ENCODE assay signal across 13 cellular contexts in genomic region chr7:36288501-36288900, GRCh38.
DNase-seq lines count a peak whose midpoint lies in the region; ATAC-seq and TF ChIP-seq lines count a peak whose summit lies in the region.
"Had no signal": no experiment of that assay in that cellular context is flagged by ENCODE, and none has a peak within 500 bp of the region (broad histone marks: within the 10 kb centered on the region; RNA-seq: fewer than 3 reads in every experiment).

No MANE protein-coding gene starts in this region.

- no peak for ATAC-seq in gastrocnemius medialis
- ATAC-seq in SK-N-SH treated with all-trans-retinoic acid at 6 μM for 48 hours, result no peak
- ATAC-seq in HG03196 (IDR thresholded peaks at IDR 0.05; ENCODE audit: unreplicated experiment), result no peak

- no peaks in the 10 kb centered on the region for H3K9me2 ChIP-seq in hepatocyte (replicated peaks; ENCODE audit: insufficient read depth)

- no peaks in the 10 kb centered on the region for H4K20me1 ChIP-seq in hepatocyte (ENCODE audit: insufficient read depth, poor library complexity, severe bottlenecking)

- intact Hi-C loops in Calu3 (cut with micrococcal nuclease; ENCODE audit: unreplicated experiment) (no loop called here), gastrocnemius medialis (cut with DNase I; ENCODE audit: low total_unique reads) (no loop called here)
- intact Hi-C loops in activated T-helper 1 cell treated with anti-CD3 and anti-CD28 coated beads, Interleukin-12 subunit alpha, Interleukin-12 subunit beta, Interleukin-2, Interleukin-4 antibody, amounts not matched to agents 30 ng/mL and 10 ng/mL and 1 ng/mL, durations not matched to agents 14 hours and 24 hours and 36 hours (cut with micrococcal nuclease), result loop anchor here (5.0 to 10.0 kb wide), 4 partner anchors 81 to 594 kb away; partner anchors contain the start of genes HERPUD2 and SEPTIN7

- POLR2A ChIA-PET in activated CD4-positive, alpha-beta T cell treated with anti-CD3 and anti-CD28 coated beads, Interleukin-2, amount 10 ng/mL, durations not matched to agents 7 days and 5 days (lab: Charles Lee), result no interaction called here

- no peak overlapping the region for H3K4me3 ChIP-seq in gastrocnemius medialis
- no peak overlapping the region for H3K4me3 ChIP-seq in hepatocyte
- H3K4me3 ChIP-seq: colonic mucosa, MG63, SK-N-MC had no signal

- TF ChIP-seq POLR2A in gastrocnemius medialis (IDR thresholded peaks at IDR 0.05), result no peak

- H2AFZ ChIP-seq in hepatocyte, result no peak overlapping the region

- H3K27me3 Mint-ChIP-seq in activated CD4-positive, alpha-beta T cell treated with anti-CD3 and anti-CD28 coated beads, Interleukin-2, amount 10 ng/mL, durations not matched to agents 7 days and 5 days, result no peaks in the 10 kb centered on the region
- H3K27me3 Mint-ChIP-seq in Calu3 (ENCODE audit: unreplicated experiment), result no peaks in the 10 kb centered on the region
- no peaks in the 10 kb centered on the region for H3K27me3 Mint-ChIP-seq in activated T-helper 1 cell treated with anti-CD3 and anti-CD28 coated beads, Interleukin-12 subunit alpha, Interleukin-12 subunit beta, Interleukin-2, Interleukin-4 antibody, amounts not matched to agents 30 ng/mL and 10 ng/mL and 1 ng/mL, durations not matched to agents 14 hours and 24 hours and 36 hours (ENCODE audit: insufficient read depth)

- TF ChIP-seq CTCF in Calu3 (IDR thresholded peaks at IDR 0.05; ENCODE audit: unreplicated experiment), result no peak
- no peak for TF ChIP-seq CTCF in gastrocnemius medialis (IDR thresholded peaks at IDR 0.05 in 4 of 5, conservative IDR thresholded peaks at IDR 0.05 in 1 of 5)
- TF ChIP-seq CTCF in hepatocyte (IDR thresholded peaks at IDR 0.05; ENCODE audit: poor library complexity), result no peak

- peak overlapping the region; percentile 86 to 96 (median 94) for H3K27ac ChIP-seq in gastrocnemius medialis
- H3K27ac ChIP-seq in hepatocyte, result no peak overlapping the region
- H3K27ac ChIP-seq: SK-N-MC had no signal

- H3K79me2 ChIP-seq in hepatocyte, result no peaks in the 10 kb centered on the region

- no peaks in the 10 kb centered on the region for H3K9me3 ChIP-seq in gastrocnemius medialis
- no peaks in the 10 kb centered on the region for H3K9me3 ChIP-seq in hepatocyte (ENCODE audit: low read depth)
- H3K9me3 ChIP-seq: colonic mucosa, MG63 had no signal

- no peaks in the 10 kb centered on the region for H3K9me3 Mint-ChIP-seq in activated CD4-positive, alpha-beta T cell treated with anti-CD3 and anti-CD28 coated beads, Interleukin-2, amount 10 ng/mL, durations not matched to agents 7 days and 5 days
- H3K9me3 Mint-ChIP-seq in Calu3 (ENCODE audit: low read depth, unreplicated experiment), result no peaks in the 10 kb centered on the region
- H3K9me3 Mint-ChIP-seq in activated T-helper 1 cell treated with anti-CD3 and anti-CD28 coated beads, Interleukin-12 subunit alpha, Interleukin-12 subunit beta, Interleukin-2, Interleukin-4 antibody, amounts not matched to agents 30 ng/mL and 10 ng/mL and 1 ng/mL, durations not matched to agents 14 hours and 24 hours and 36 hours, result no peaks in the 10 kb centered on the region

- H3K4me1 ChIP-seq in gastrocnemius medialis (peaks cover 78 to 90% of the 10 kb centered on the region in 2 donors), hepatocyte (ENCODE audit: insufficient read depth) (peaks cover 21% of the 10 kb centered on the region)

- peaks cover 15% of the 10 kb centered on the region for H3K36me3 Mint-ChIP-seq in activated CD4-positive, alpha-beta T cell treated with anti-CD3 and anti-CD28 coated beads, Interleukin-2, amount 10 ng/mL, durations not matched to agents 7 days and 5 days (ENCODE audit: low read depth)
- H3K36me3 Mint-ChIP-seq in Calu3 (ENCODE audit: insufficient read depth, unreplicated experiment), result peaks cover 71% of the 10 kb centered on the region
- peaks cover 3% of the 10 kb centered on the region for H3K36me3 Mint-ChIP-seq in activated T-helper 1 cell treated with anti-CD3 and anti-CD28 coated beads, Interleukin-12 subunit alpha, Interleukin-12 subunit beta, Interleukin-2, Interleukin-4 antibody, amounts not matched to agents 30 ng/mL and 10 ng/mL and 1 ng/mL, durations not matched to agents 14 hours and 24 hours and 36 hours (ENCODE audit: low read depth)

- in situ Hi-C loops in gastrocnemius medialis (cut with MboI; ENCODE audit: low sequenced_read_pairs in 4 of 4), result loop anchor here in 2 of 4 donors (10.0 to 25.0 kb wide), 2 partner anchors 84 to 126 kb away; partner anchors contain the start of gene EEPD1 (in 2 of the 2)

- CTCF ChIA-PET in activated CD4-positive, alpha-beta T cell treated with anti-CD3 and anti-CD28 coated beads, Interleukin-2, amount 10 ng/mL, durations not matched to agents 7 days and 5 days (lab: Charles Lee), result interaction anchor here (0.8 to 3.7 kb wide), 5 partner anchors 8 to 382 kb away, joined by 3 to 11 read pairs (median 3); no protein-coding TSS in a partner anchor
- CTCF ChIA-PET in Calu3 (lab: Charles Lee), result interaction anchor here (3.1 kb wide), 1 partner anchor 12 kb away, joined by 12 read pairs; no protein-coding TSS in a partner anchor

- no TSS peak for BruUV-seq in Calu3 (replicated peaks; lab: Mats Ljungman, UMichigan)

- peak overlapping the region; percentile 73 for H3K4me3 Mint-ChIP-seq in activated CD4-positive, alpha-beta T cell treated with anti-CD3 and anti-CD28 coated beads, Interleukin-2, amount 10 ng/mL, durations not matched to agents 7 days and 5 days
- peak overlapping the region; percentile 43 for H3K4me3 Mint-ChIP-seq in Calu3 (ENCODE audit: low read depth, unreplicated experiment)
- peak overlapping the region; percentile 77 for H3K4me3 Mint-ChIP-seq in activated T-helper 1 cell treated with anti-CD3 and anti-CD28 coated beads, Interleukin-12 subunit alpha, Interleukin-12 subunit beta, Interleukin-2, Interleukin-4 antibody, amounts not matched to agents 30 ng/mL and 10 ng/mL and 1 ng/mL, durations not matched to agents 14 hours and 24 hours and 36 hours

- no peak for DNase-seq in activated CD4-positive, alpha-beta T cell treated with anti-CD3 and anti-CD28 coated beads, Interleukin-2, amount 10 ng/mL, durations not matched to agents 7 days and 5 days
- no peak for DNase-seq in activated CD4-positive, alpha-beta T cell treated with anti-CD3 and anti-CD28 coated beads, Interleukin-2, amount 50 U/mL, for 1 hour
- DNase-seq in Calu3, result no peak
- DNase-seq in activated T-helper 1 cell treated with anti-CD3 and anti-CD28 coated beads, Interleukin-12 subunit alpha, Interleukin-12 subunit beta, Interleukin-2, Interleukin-4 antibody, amounts not matched to agents 30 ng/mL and 10 ng/mL and 1 ng/mL, durations not matched to agents 14 hours and 24 hours and 36 hours (ENCODE audit: low spot score), result no peak
- no peak for DNase-seq in gastrocnemius medialis
- no peak for DNase-seq in hepatocyte (ENCODE audit: low spot score)
- DNase-seq: colonic mucosa, MG63, NCI-H187, NCI-H510A had no signal

- peak overlapping the region; percentile 95 for H3K27ac Mint-ChIP-seq in activated CD4-positive, alpha-beta T cell treated with anti-CD3 and anti-CD28 coated beads, Interleukin-2, amount 10 ng/mL, durations not matched to agents 7 days and 5 days
- H3K27ac Mint-ChIP-seq in Calu3 (ENCODE audit: unreplicated experiment), result peak overlapping the region; percentile 56
- H3K27ac Mint-ChIP-seq in activated T-helper 1 cell treated with anti-CD3 and anti-CD28 coated beads, Interleukin-12 subunit alpha, Interleukin-12 subunit beta, Interleukin-2, Interleukin-4 antibody, amounts not matched to agents 30 ng/mL and 10 ng/mL and 1 ng/mL, durations not matched to agents 14 hours and 24 hours and 36 hours, result peak overlapping the region; percentile 94

- no peaks in the 10 kb centered on the region for H3K27me3 ChIP-seq in gastrocnemius medialis
- H3K27me3 ChIP-seq in hepatocyte, result no peaks in the 10 kb centered on the region
- H3K27me3 ChIP-seq: colonic mucosa, MG63 had no signal

- no peak overlapping the region for H3K4me2 ChIP-seq in hepatocyte

- H3K36me3 ChIP-seq in gastrocnemius medialis, result no peaks in the 10 kb centered on the region
- no peaks in the 10 kb centered on the region for H3K36me3 ChIP-seq in hepatocyte (replicated peaks; ENCODE audit: insufficient read depth, low read depth)
- H3K36me3 ChIP-seq: colonic mucosa, MG63 had no signal

- WGBS in hepatocyte (ENCODE audit: low lambda C conversion rate, missing lambda C conversion rate), result 100% methylated on average over 5 of the region's 5 CpGs

- peaks cover 81% of the 10 kb centered on the region for H3K4me1 Mint-ChIP-seq in activated CD4-positive, alpha-beta T cell treated with anti-CD3 and anti-CD28 coated beads, Interleukin-2, amount 10 ng/mL, durations not matched to agents 7 days and 5 days
- H3K4me1 Mint-ChIP-seq in Calu3 (ENCODE audit: low read depth, unreplicated experiment), result peaks cover 83% of the 10 kb centered on the region
- H3K4me1 Mint-ChIP-seq in activated T-helper 1 cell treated with anti-CD3 and anti-CD28 coated beads, Interleukin-12 subunit alpha, Interleukin-12 subunit beta, Interleukin-2, Interleukin-4 antibody, amounts not matched to agents 30 ng/mL and 10 ng/mL and 1 ng/mL, durations not matched to agents 14 hours and 24 hours and 36 hours (ENCODE audit: low read depth), result peaks cover 61% of the 10 kb centered on the region

TF ChIP-seq in SK-N-SH treated with all-trans-retinoic acid at 6 μM for 48 hours, 23 proteins besides CTCF, POLR2A, EP300 and RAD21 (continues in another document):
- TF ChIP-seq SNAI2 (CRISPR knock-in tag; IDR thresholded peaks at IDR 0.05) (no peak), GLIS3 (CRISPR knock-in tag; IDR thresholded peaks at IDR 0.05) (no peak), PPARA (CRISPR knock-in tag; IDR thresholded peaks at IDR 0.05; ENCODE audit: borderline replicate concordance) (no peak), ESRRG (CRISPR knock-in tag; IDR thresholded peaks at IDR 0.05) (no peak), POU6F1 (CRISPR knock-in tag; IDR thresholded peaks at IDR 0.05; ENCODE audit: borderline replicate concordance, low read depth) (no peak), ZFP3 (CRISPR knock-in tag; IDR thresholded peaks at IDR 0.05) (no peak), ZNF8 (CRISPR knock-in tag; IDR thresholded peaks at IDR 0.05) (no peak)
